In the genomic region with DNA sequence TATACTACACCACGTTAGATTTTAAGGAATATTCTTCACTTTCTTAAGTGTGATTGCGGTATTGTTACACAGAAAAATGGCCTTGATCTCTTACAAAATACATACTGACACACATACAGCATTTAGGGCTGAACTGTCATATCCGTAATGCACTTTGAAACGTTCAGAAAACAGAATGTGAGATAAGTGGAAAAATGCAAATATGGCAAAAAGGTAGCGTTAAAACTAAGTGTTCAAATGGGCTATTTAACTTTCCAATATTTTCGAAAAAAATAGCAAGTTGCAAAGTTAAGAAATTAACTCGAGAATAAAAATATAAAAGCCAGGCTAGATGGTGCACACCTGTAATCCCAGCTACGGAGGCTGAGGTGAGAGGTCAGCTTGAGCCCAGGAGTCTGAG, we compare ENCODE assay signal across 1 cellular context.
TF ChIP-seq lines count a peak whose summit lies in the region.

No MANE protein-coding gene starts in this region.

TF ChIP-seq in endothelial cell of umbilical vein, 7 proteins besides CTCF, POLR2A, EP300 and RAD21 (continued from another document):
- no peak for TF ChIP-seq GATA2 (IDR thresholded peaks at IDR 0.05; ENCODE audit: insufficient read depth, insufficient read length, low read depth, low read length)
- no peak for TF ChIP-seq EZH2 (IDR thresholded peaks at IDR 0.05; ENCODE audit: borderline replicate concordance, low read depth, low read length, severe bottlenecking)
- no peak for TF ChIP-seq MAX (IDR thresholded peaks at IDR 0.05; ENCODE audit: insufficient read depth, insufficient read length)
- TF ChIP-seq POLR2AphosphoS5 (IDR thresholded peaks at IDR 0.05; ENCODE audit: insufficient read depth, low read depth, low read length), result no peak
